ENCODE assay signal across 22 cellular contexts in genomic region chr4:90449626-90450025, GRCh38.
"Had no signal": no experiment of that assay in that cellular context is flagged by ENCODE, and none has a peak within 500 bp of the region (broad histone marks: within the 10 kb centered on the region; RNA-seq: fewer than 3 reads in every experiment).

No MANE protein-coding gene starts in this region.

- H3K4me1 ChIP-seq: colonic mucosa, esophagus squamous epithelium, gastrocnemius medialis, heart right ventricle, left lung, lower lobe of right lung had no signal

- H3K4me3 ChIP-seq: colonic mucosa, esophagus squamous epithelium, gastrocnemius medialis, heart right ventricle, left lung, lower lobe of right lung, mucosa of descending colon had no signal

- H3K27me3 ChIP-seq: colonic mucosa, esophagus squamous epithelium, gastrocnemius medialis, heart right ventricle, left lung had no signal

- DNase-seq: colonic mucosa; cortex of kidney; effector CD8-positive, alpha-beta T cell; effector memory CD8-positive, alpha-beta T cell; endodermal cell; erythroblast; esophagus squamous epithelium; foreskin fibroblast; foreskin melanocyte; gastrocnemius medialis; glutamatergic neuron; head of caudate nucleus; heart right ventricle; hippocampal formation; left cardiac atrium; left lung; left ventricle myocardium superior; lower lobe of right lung; mesenchymal stem cell; mucosa of descending colon had no signal

- ATAC-seq: effector memory CD8-positive, alpha-beta T cell; esophagus mucosa; gastrocnemius medialis; heart right ventricle; left cardiac atrium; left lung; left ventricle myocardium superior; lower lobe of right lung; mucosa of descending colon had no signal

- H3K9me3 ChIP-seq: colonic mucosa, esophagus squamous epithelium, gastrocnemius medialis, lower lobe of right lung, mucosa of descending colon had no signal

- H3K27ac ChIP-seq: colonic mucosa, epithelial cell of prostate, esophagus squamous epithelium, gastrocnemius medialis, heart right ventricle, left lung, lower lobe of right lung had no signal

- H3K36me3 ChIP-seq: colonic mucosa, esophagus squamous epithelium, gastrocnemius medialis, heart right ventricle, left lung, lower lobe of right lung had no signal
